ENCODE assay signal across 8 cellular contexts in the genomic region with DNA sequence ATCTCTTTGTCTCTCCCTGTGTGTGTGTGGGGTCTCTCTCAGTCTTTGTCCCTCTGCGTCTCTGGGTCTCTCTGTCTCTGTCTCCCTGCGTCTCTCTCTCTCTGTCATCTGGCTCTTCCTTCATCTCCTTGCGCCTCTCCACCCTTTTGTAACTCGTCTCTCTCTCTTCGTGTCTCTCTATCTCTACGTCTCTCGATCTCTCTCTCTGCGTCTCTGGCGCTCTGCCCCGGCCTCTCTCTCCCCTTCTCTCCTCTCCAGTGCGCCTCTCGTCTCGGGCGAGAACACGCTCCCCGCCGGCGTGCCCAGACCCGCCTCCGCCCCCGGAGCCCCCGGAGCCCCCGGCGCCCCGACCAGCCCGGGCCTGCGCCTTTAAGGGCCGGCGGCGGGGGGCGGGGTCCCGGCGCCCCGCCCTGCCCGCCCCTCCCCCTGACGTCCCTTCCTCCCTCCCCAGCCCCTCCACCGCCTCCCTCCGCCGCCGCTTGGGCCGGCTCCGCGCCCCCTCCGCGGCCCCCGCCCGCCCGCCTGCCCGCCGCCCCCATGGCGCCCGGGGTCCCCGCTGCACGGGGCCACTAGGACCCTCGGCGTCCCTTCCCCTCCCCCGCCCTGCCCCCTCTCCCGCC. TPM values are rescaled to one million over a fixed set of nuclear protein-coding genes. Genes with fewer than 3 reads are reported as not detected.
DNase-seq lines count a peak whose midpoint lies in the region; ATAC-seq and TF ChIP-seq lines count a peak whose summit lies in the region.

A gene (plus strand): TSS at position 440 of the 620 bp plus-strand sequence. CDS start 318 bp downstream, outside the sequence.

- DNase-seq in NCI-H1092 treated with DMSO at 0.1 percent for 48 hours (lab: John Stamatoyannopoulos, UW) = peak; percentile 28
- DNase-seq in NCI-H1092 (lab: John Stamatoyannopoulos, UW) = no peak
- DNase-seq in NCI-H1694 treated with DMSO at 0.1 percent for 48 hours (lab: John Stamatoyannopoulos, UW) = peak; percentile 70
- peak; percentile 58 for DNase-seq in WERI-Rb-1
- peak; percentile 61 for DNase-seq in mammary epithelial cell
- DNase-seq in iPS-NIHi7 (ENCODE audit: extremely low spot score) = peak; percentile 94

- H3K4me2 ChIP-seq in mammary epithelial cell (ENCODE audit: insufficient read depth, low read depth, low read length) = peak within 1 kb of the TSS; percentile 97

- peaks cover 44% of the 10 kb centered on the region for H3K79me2 ChIP-seq in mammary epithelial cell (ENCODE audit: insufficient read depth, low read length)

- peak within 1 kb of the TSS; percentile 56 for H3K4me3 ChIP-seq in WERI-Rb-1 (ENCODE audit: low read depth, low read length)
- peak within 1 kb of the TSS; percentile 64 to 83 (median 76) for H3K4me3 ChIP-seq in mammary epithelial cell (replicated peaks in 1 of 3; ENCODE audit: insufficient read depth in 1 of 3, low read depth in 2 of 3, low read length in 3 of 3)
- peak within 1 kb of the TSS; percentile 81 to 98 (median 87) for H3K4me3 ChIP-seq in skin epidermis

- intact Hi-C loops in mammary epithelial cell (cut with micrococcal nuclease) = loop anchor here (1.0 to 5.0 kb wide), 3 partner anchors 87 to 234 kb away; no protein-coding TSS in a partner anchor

- no peaks in the 10 kb centered on the region for H3K9me3 ChIP-seq in WERI-Rb-1 (ENCODE audit: severe bottlenecking)
- H3K9me3 ChIP-seq in mammary epithelial cell (replicated peaks; ENCODE audit: insufficient read depth, low read length) = no peaks in the 10 kb centered on the region

- TF ChIP-seq CTCF in WERI-Rb-1 (IDR thresholded peaks at IDR 0.05; ENCODE audit: low read depth, low read length) (no peak), mammary epithelial cell (conservative IDR thresholded peaks at IDR 0.05 in 1 of 2, IDR thresholded peaks at IDR 0.05 in 1 of 2; ENCODE audit: extremely low read depth in 1 of 2, insufficient read depth in 1 of 2, low read depth in 1 of 2, low read length in 2 of 2) (no peak)

- 24% methylated on average over 3 of the region's 58 CpGs for WGBS in mammary epithelial cell (ENCODE audit: low coverage, missing lambda C conversion rate)

- peak within 1 kb of the TSS; percentile 68 for H3K27ac ChIP-seq in WERI-Rb-1
- peak within 1 kb of the TSS; percentile 48 for H3K27ac ChIP-seq in mammary epithelial cell (ENCODE audit: insufficient read depth, low read depth, low read length)
- H3K27ac ChIP-seq in skin epidermis = peak within 1 kb of the TSS; percentile 62 to 98 (median 90)

- CTCF ChIA-PET in mammary epithelial cell (lab: Charles Lee; ENCODE audit: low non-redundant PET) = no interaction called here

- no peak for ATAC-seq in HG02623 (IDR thresholded peaks at IDR 0.05; ENCODE audit: unreplicated experiment)

- peaks cover 31% of the 10 kb centered on the region for H3K4me1 ChIP-seq in mammary epithelial cell (ENCODE audit: insufficient read depth, low read length)

- no TSS peak for BruUV-seq in mammary epithelial cell (replicated peaks; lab: Mats Ljungman, UMichigan)

- dilution Hi-C loops in mammary epithelial cell (cut with HindIII; ENCODE audit: low sequenced_read_pairs) = no loop called here

- peak within 1 kb of the TSS; percentile 87 for H2AFZ ChIP-seq in mammary epithelial cell (ENCODE audit: low read depth, low read length)

- no peaks in the 10 kb centered on the region for H3K27me3 ChIP-seq in WERI-Rb-1 (ENCODE audit: insufficient read depth, low read depth, severe bottlenecking)
- no peaks in the 10 kb centered on the region for H3K27me3 ChIP-seq in mammary epithelial cell (ENCODE audit: insufficient read depth, low read length)

- H3K36me3 ChIP-seq in WERI-Rb-1 = peaks cover 7% of the 10 kb centered on the region; the same call in 1 of the 2 replicates
- no peaks in the 10 kb centered on the region for H3K36me3 ChIP-seq in mammary epithelial cell (ENCODE audit: insufficient read depth, low read length)

- H4K20me1 ChIP-seq in mammary epithelial cell (ENCODE audit: insufficient read depth, low read length) = no peaks in the 10 kb centered on the region

- H3K9ac ChIP-seq in mammary epithelial cell (ENCODE audit: insufficient read depth, low read length) = peak within 1 kb of the TSS; percentile 59

- in situ Hi-C loops in mammary epithelial cell (cut with MboI; ENCODE audit: low sequenced_read_pairs in 2 of 2) = no loop called here

RNA-seq across cellular contexts. Expression of the gene that starts here (rescaled TPM):
- total RNA-seq in mammary epithelial cell = 10 to 100 TPM; 13.3 to 48.9 TPM
- polyA plus RNA-seq in mammary epithelial cell = 21.5 TPM
- polyA minus RNA-seq in mammary epithelial cell = 150 TPM
